In the genomic region with DNA sequence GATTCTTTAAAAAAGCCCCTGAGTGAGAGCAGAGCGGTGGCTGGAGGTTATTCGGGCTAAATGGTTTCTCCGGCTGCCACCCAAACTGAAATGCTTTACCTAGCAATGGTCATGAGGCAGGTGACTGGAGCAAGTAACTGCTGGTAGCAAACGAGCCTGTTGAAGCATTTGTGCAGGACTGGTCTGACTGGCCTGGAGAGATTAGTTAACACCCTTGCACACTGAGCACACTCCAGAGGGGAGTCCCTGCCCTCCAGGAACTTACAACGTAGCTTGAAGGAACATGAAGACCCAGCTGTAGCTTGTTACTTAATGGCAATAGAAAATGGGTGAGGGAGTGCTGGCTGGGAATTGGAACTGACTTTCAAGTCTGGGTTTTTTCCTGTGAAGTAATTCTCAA, we compare ENCODE assay signal across 26 cellular contexts.
"Had no signal": no experiment of that assay in that cellular context is flagged by ENCODE, and none has a peak within 500 bp of the region (broad histone marks: within the 10 kb centered on the region; RNA-seq: fewer than 3 reads in every experiment).

No MANE protein-coding gene starts in this region.

- ATAC-seq: activated CD8-positive, alpha-beta memory T cell treated with anti-CD3 and anti-CD28 coated beads, Interleukin-2, amount 10 ng/mL, durations not matched to agents 7 days and 5 days; Panc1; Right ventricle myocardium inferior; SK-N-SH treated with all-trans-retinoic acid at 6 μM for 48 hours had no signal

- H3K27me3 Mint-ChIP-seq: activated B cell treated with CpG ODN at 0.5 μM for 24 hours; activated naive CD8-positive, alpha-beta T cell had no signal

- H3K27ac Mint-ChIP-seq: activated CD4-positive, alpha-beta T cell treated with anti-CD3 and anti-CD28 coated beads, Interleukin-2, amount 10 ng/mL, durations not matched to agents 24 days and 14 days; activated CD8-positive, alpha-beta memory T cell treated with anti-CD3 and anti-CD28 coated beads, Interleukin-2, amount 10 ng/mL, durations not matched to agents 7 days and 5 days; activated naive CD8-positive, alpha-beta T cell; T-helper 1 cell treated with Interleukin-12 subunit alpha and Interleukin-12 subunit beta and Interleukin-4 antibody, amounts not matched to agents 30 μg/mL and 1 μg/mL, for 36 hours had no signal

- H3K4me3 ChIP-seq: SJSA1 had no signal

- H3K36me3 Mint-ChIP-seq: activated CD8-positive, alpha-beta memory T cell treated with anti-CD3 and anti-CD28 coated beads, Interleukin-2, amount 10 ng/mL, durations not matched to agents 7 days and 5 days; activated naive CD8-positive, alpha-beta T cell; brain had no signal

- H3K9me3 Mint-ChIP-seq: activated B cell treated with CpG ODN at 0.5 μM for 24 hours; activated CD4-positive, alpha-beta T cell treated with anti-CD3 and anti-CD28 coated beads, Interleukin-2, amount 10 ng/mL, durations not matched to agents 24 days and 14 days; activated T-cell treated with anti-CD3 and anti-CD28 coated beads, Interleukin-2, amount 50 U/mL, for 4 hours; T-helper 1 cell treated with Interleukin-12 subunit alpha and Interleukin-12 subunit beta and Interleukin-4 antibody, amounts not matched to agents 30 μg/mL and 1 μg/mL, for 36 hours had no signal

- DNase-seq: activated CD4-positive, alpha-beta T cell treated with anti-CD3 and anti-CD28 coated beads for 1 hour; activated CD4-positive, alpha-beta T cell treated with anti-CD3 and anti-CD28 coated beads, Interleukin-2, amount 10 ng/mL, durations not matched to agents 24 days and 14 days; activated CD8-positive, alpha-beta memory T cell treated with anti-CD3 and anti-CD28 coated beads, Interleukin-2, amount 10 ng/mL, durations not matched to agents 7 days and 5 days; activated effector memory CD4-positive, alpha-beta T cell treated with anti-CD3 and anti-CD28 coated beads, Interleukin-2, amount 50 U/mL, for 16 hours; activated naive CD4-positive, alpha-beta T cell treated with Interleukin-2 at 50 U/mL for 16 hours; activated T-cell treated with anti-CD3 and anti-CD28 coated beads, Interleukin-2, amount 50 U/mL, for 4 hours; amygdala; IMR-90; NCI-H1092; NCI-H1417; NCI-H1930; NCI-H2171; NCI-H2227 treated with DMSO at 0.1 percent for 48 hours; NCI-H446 treated with DMSO at 0.1 percent for 48 hours; NCI-H748 treated with DMSO at 0.1 percent for 48 hours; NK-92 treated with Interleukin-12 subunit alpha and Interleukin-12 subunit beta, amount 100 ng/mL, for 24 hours; RPMI8226; T1000 had no signal

- H3K4me3 Mint-ChIP-seq: activated B cell treated with CpG ODN at 0.5 μM for 24 hours; activated CD4-positive, alpha-beta T cell treated with anti-CD3 and anti-CD28 coated beads, Interleukin-2, amount 10 ng/mL, durations not matched to agents 24 days and 14 days; activated CD8-positive, alpha-beta memory T cell treated with anti-CD3 and anti-CD28 coated beads, Interleukin-2, amount 10 ng/mL, durations not matched to agents 7 days and 5 days; activated naive CD8-positive, alpha-beta T cell; activated T-cell treated with anti-CD3 and anti-CD28 coated beads, Interleukin-2, amount 50 U/mL, for 4 hours; brain; T-helper 1 cell treated with Interleukin-12 subunit alpha and Interleukin-12 subunit beta and Interleukin-4 antibody, amounts not matched to agents 30 μg/mL and 1 μg/mL, for 36 hours had no signal
